In genomic region chrX:71095033-71095432, GRCh38 we compare ENCODE assay signal across 1 cellular context.
TF ChIP-seq lines count a peak whose summit lies in the region.

No MANE protein-coding gene starts in this region.

TF ChIP-seq in endothelial cell of umbilical vein, 7 proteins besides CTCF, POLR2A, EP300 and RAD21:
- TF ChIP-seq JUN (IDR thresholded peaks at IDR 0.05; ENCODE audit: borderline replicate concordance, insufficient read depth, insufficient read length, low read depth) (no peak), MYC (IDR thresholded peaks at IDR 0.05; ENCODE audit: low read depth, low read length) (no peak), EZH2 (IDR thresholded peaks at IDR 0.05; ENCODE audit: borderline replicate concordance, low read depth, low read length, severe bottlenecking) (no peak), MAX (IDR thresholded peaks at IDR 0.05; ENCODE audit: insufficient read depth, insufficient read length) (no peak), FOS (IDR thresholded peaks at IDR 0.05; ENCODE audit: borderline replicate concordance, insufficient read depth, low read length) (no peak), POLR2AphosphoS5 (IDR thresholded peaks at IDR 0.05; ENCODE audit: insufficient read depth, low read depth, low read length) (no peak), GATA2 (IDR thresholded peaks at IDR 0.05; ENCODE audit: insufficient read depth, insufficient read length, low read depth, low read length) (no peak)
